ENCODE assay signal across 6 cellular contexts in the genomic region with DNA sequence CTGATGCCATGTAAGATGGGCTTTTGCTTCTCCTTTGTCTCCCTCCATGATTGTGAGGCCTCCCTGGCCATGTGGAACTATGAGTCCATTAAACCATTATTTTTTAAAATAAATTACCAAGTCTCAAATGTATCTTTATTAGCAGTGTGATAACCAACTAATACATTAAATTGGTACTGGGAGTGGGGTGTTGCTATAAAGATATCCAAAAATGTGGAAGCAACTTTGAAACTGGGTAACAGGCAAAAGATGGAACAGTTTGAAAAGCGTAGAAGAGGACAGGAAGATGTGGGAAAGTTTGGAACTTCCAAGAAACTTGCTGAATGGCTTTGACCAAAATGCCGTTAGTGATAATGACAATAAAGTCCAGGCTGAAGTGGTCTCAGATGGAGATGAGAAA.
"Had no signal": no experiment of that assay in that cellular context is flagged by ENCODE, and none has a peak within 500 bp of the region (broad histone marks: within the 10 kb centered on the region; RNA-seq: fewer than 3 reads in every experiment).

No MANE protein-coding gene starts in this region.

- DNase-seq: IMR-90, KBM-7, KG1 had no signal

- H3K27ac ChIP-seq: HL-60, KMS-11 had no signal

- H3K4me3 ChIP-seq: K562 had no signal
